In the genomic region with DNA sequence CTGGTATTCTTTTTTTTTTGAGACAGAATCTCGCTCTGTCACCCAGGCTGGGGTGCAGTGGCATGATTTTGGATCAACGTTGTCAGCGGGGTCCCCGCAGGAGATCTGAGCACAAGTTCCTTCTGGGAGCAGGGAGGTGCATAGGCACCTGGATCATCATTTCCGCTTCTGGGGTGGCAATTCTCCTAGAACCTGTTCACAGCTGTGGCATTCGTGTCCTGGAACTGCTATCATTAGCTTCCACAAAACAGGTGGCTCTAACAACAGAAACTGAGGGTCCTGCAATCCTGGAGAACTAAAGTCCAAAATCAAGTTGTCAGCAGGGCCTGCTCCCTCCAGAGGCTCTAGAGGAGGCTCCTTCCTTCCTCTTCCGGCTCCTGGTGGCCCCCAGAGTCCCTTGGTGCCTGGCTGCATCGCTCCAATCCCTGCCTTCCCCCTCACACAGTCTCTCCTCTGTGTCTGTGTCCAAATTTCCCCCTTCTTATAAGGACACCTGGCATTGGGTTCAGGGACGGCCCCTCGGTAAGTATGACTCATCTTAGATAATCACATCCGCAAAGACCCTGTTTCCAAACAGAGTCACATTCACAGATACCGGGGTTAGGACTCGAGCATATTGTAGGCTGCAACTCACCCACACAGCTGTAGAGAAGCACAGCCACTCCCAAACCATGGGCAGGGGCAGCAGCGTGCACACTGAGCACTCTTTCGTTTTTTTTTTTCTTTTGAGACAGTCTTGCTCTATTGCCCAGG, we compare ENCODE assay signal across 1 cellular context.
A peak's percentile ranks its signal among the peaks of the same experiment; 100 is the strongest.
TF ChIP-seq lines count a peak whose summit lies in the region.

No MANE protein-coding gene starts in this region.

TF ChIP-seq in GM12878, 131 proteins besides CTCF, POLR2A, EP300 and RAD21 (continued from another document):
- TF ChIP-seq, protein P1, sequence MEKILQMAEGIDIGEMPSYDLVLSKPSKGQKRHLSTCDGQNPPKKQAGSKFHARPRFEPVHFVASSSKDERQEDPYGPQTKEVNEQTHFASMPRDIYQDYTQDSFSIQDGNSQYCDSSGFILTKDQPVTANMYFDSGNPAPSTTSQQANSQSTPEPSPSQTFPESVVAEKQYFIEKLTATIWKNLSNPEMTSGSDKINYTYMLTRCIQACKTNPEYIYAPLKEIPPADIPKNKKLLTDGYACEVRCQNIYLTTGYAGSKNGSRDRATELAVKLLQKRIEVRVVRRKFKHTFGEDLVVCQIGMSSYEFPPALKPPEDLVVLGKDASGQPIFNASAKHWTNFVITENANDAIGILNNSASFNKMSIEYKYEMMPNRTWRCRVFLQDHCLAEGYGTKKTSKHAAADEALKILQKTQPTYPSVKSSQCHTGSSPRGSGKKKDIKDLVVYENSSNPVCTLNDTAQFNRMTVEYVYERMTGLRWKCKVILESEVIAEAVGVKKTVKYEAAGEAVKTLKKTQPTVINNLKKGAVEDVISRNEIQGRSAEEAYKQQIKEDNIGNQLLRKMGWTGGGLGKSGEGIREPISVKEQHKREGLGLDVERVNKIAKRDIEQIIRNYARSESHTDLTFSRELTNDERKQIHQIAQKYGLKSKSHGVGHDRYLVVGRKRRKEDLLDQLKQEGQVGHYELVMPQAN (conservative IDR thresholded peaks at IDR 0.05) = 0 out of 2 replicates have a peak, but pooled peaks have one; percentile 20
- TF ChIP-seq SREBF2 (IDR thresholded peaks at IDR 0.05; ENCODE audit: low read length) = no peak
- no peak for TF ChIP-seq ZNF622 (IDR thresholded peaks at IDR 0.05)
- no peak for TF ChIP-seq PAX8 (IDR thresholded peaks at IDR 0.05)
- TF ChIP-seq, protein P2, sequence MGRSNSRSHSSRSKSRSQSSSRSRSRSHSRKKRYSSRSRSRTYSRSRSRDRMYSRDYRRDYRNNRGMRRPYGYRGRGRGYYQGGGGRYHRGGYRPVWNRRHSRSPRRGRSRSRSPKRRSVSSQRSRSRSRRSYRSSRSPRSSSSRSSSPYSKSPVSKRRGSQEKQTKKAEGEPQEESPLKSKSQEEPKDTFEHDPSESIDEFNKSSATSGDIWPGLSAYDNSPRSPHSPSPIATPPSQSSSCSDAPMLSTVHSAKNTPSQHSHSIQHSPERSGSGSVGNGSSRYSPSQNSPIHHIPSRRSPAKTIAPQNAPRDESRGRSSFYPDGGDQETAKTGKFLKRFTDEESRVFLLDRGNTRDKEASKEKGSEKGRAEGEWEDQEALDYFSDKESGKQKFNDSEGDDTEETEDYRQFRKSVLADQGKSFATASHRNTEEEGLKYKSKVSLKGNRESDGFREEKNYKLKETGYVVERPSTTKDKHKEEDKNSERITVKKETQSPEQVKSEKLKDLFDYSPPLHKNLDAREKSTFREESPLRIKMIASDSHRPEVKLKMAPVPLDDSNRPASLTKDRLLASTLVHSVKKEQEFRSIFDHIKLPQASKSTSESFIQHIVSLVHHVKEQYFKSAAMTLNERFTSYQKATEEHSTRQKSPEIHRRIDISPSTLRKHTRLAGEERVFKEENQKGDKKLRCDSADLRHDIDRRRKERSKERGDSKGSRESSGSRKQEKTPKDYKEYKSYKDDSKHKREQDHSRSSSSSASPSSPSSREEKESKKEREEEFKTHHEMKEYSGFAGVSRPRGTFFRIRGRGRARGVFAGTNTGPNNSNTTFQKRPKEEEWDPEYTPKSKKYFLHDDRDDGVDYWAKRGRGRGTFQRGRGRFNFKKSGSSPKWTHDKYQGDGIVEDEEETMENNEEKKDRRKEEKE (IDR thresholded peaks at IDR 0.05) = no peak
- TF ChIP-seq SREBF1 (IDR thresholded peaks at IDR 0.05; ENCODE audit: low read length) = no peak
- 0 out of 4 replicates have a peak, but pooled peaks of 1 of the 2 experiments have one; percentile 17 for TF ChIP-seq SRF (IDR thresholded peaks at IDR 0.05; ENCODE audit: low read depth in 2 of 2, low read length in 2 of 2)
- TF ChIP-seq CHD4 (IDR thresholded peaks at IDR 0.05) = no peak
- TF ChIP-seq, protein P3, sequence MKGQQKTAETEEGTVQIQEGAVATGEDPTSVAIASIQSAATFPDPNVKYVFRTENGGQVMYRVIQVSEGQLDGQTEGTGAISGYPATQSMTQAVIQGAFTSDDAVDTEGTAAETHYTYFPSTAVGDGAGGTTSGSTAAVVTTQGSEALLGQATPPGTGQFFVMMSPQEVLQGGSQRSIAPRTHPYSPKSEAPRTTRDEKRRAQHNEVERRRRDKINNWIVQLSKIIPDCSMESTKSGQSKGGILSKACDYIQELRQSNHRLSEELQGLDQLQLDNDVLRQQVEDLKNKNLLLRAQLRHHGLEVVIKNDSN (IDR thresholded peaks at IDR 0.05; ENCODE audit: borderline replicate concordance, extremely low read length, insufficient read depth, low read depth, low read length) = no peak
- TF ChIP-seq NR2C1 (IDR thresholded peaks at IDR 0.05) = no peak
- TF ChIP-seq, protein P4, sequence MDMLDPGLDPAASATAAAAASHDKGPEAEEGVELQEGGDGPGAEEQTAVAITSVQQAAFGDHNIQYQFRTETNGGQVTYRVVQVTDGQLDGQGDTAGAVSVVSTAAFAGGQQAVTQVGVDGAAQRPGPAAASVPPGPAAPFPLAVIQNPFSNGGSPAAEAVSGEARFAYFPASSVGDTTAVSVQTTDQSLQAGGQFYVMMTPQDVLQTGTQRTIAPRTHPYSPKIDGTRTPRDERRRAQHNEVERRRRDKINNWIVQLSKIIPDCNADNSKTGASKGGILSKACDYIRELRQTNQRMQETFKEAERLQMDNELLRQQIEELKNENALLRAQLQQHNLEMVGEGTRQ (IDR thresholded peaks at IDR 0.05; ENCODE audit: borderline replicate concordance, low read depth, low read length) = no peak
- TF ChIP-seq, protein P5, sequence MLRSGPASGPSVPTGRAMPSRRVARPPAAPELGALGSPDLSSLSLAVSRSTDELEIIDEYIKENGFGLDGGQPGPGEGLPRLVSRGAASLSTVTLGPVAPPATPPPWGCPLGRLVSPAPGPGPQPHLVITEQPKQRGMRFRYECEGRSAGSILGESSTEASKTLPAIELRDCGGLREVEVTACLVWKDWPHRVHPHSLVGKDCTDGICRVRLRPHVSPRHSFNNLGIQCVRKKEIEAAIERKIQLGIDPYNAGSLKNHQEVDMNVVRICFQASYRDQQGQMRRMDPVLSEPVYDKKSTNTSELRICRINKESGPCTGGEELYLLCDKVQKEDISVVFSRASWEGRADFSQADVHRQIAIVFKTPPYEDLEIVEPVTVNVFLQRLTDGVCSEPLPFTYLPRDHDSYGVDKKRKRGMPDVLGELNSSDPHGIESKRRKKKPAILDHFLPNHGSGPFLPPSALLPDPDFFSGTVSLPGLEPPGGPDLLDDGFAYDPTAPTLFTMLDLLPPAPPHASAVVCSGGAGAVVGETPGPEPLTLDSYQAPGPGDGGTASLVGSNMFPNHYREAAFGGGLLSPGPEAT (IDR thresholded peaks at IDR 0.05; ENCODE audit: low read depth) = peak; percentile 63
- TF ChIP-seq TCF3 (IDR thresholded peaks at IDR 0.05; ENCODE audit: borderline replicate concordance, insufficient read depth, low read depth, low read length) = peak; percentile 64; the same call in 1 of the 2 replicates
- TF ChIP-seq, protein P6, sequence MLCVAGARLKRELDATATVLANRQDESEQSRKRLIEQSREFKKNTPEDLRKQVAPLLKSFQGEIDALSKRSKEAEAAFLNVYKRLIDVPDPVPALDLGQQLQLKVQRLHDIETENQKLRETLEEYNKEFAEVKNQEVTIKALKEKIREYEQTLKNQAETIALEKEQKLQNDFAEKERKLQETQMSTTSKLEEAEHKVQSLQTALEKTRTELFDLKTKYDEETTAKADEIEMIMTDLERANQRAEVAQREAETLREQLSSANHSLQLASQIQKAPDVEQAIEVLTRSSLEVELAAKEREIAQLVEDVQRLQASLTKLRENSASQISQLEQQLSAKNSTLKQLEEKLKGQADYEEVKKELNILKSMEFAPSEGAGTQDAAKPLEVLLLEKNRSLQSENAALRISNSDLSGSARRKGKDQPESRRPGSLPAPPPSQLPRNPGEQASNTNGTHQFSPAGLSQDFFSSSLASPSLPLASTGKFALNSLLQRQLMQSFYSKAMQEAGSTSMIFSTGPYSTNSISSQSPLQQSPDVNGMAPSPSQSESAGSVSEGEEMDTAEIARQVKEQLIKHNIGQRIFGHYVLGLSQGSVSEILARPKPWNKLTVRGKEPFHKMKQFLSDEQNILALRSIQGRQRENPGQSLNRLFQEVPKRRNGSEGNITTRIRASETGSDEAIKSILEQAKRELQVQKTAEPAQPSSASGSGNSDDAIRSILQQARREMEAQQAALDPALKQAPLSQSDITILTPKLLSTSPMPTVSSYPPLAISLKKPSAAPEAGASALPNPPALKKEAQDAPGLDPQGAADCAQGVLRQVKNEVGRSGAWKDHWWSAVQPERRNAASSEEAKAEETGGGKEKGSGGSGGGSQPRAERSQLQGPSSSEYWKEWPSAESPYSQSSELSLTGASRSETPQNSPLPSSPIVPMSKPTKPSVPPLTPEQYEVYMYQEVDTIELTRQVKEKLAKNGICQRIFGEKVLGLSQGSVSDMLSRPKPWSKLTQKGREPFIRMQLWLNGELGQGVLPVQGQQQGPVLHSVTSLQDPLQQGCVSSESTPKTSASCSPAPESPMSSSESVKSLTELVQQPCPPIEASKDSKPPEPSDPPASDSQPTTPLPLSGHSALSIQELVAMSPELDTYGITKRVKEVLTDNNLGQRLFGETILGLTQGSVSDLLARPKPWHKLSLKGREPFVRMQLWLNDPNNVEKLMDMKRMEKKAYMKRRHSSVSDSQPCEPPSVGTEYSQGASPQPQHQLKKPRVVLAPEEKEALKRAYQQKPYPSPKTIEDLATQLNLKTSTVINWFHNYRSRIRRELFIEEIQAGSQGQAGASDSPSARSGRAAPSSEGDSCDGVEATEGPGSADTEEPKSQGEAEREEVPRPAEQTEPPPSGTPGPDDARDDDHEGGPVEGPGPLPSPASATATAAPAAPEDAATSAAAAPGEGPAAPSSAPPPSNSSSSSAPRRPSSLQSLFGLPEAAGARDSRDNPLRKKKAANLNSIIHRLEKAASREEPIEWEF (IDR thresholded peaks at IDR 0.05; ENCODE audit: insufficient replicate concordance, low read depth, low read length) = no peak
- no peak for TF ChIP-seq CBX3 (IDR thresholded peaks at IDR 0.05; ENCODE audit: borderline replicate concordance, low read depth)
TF ChIP-seq in GM12878: peak in this region for 41.
